ENCODE assay signal across 10 cellular contexts in genomic region chr11:8717544-8717875, GRCh38. TPM values are rescaled to one million over a fixed set of nuclear protein-coding genes. Genes with fewer than 3 reads are reported as not detected.
DNase-seq lines count a peak whose midpoint lies in the region; ATAC-seq, FAIRE-seq and TF ChIP-seq lines count a peak whose summit lies in the region.
"Had no signal": no experiment of that assay in that cellular context is flagged by ENCODE, and none has a peak within 500 bp of the region (broad histone marks: within the 10 kb centered on the region; RNA-seq: fewer than 3 reads in every experiment).

No MANE protein-coding gene starts in this region.

- POLR2A ChIA-PET in endothelial cell of umbilical vein (lab: Charles Lee), result no interaction called here

- H2AFZ ChIP-seq in endothelial cell of umbilical vein (ENCODE audit: low read depth, low read length), result peak overlapping the region; percentile 50

- no peak for FAIRE-seq in endothelial cell of umbilical vein (lab: Jason Lieb, UNC)

- no peaks in the 10 kb centered on the region for H3K27me3 Mint-ChIP-seq in osteocyte (ENCODE audit: unreplicated experiment)

- no peaks in the 10 kb centered on the region for H3K9me3 Mint-ChIP-seq in osteocyte (ENCODE audit: unreplicated experiment)

- TSS peak; percentile 22 for BruUV-seq in endothelial cell of umbilical vein (replicated peaks; lab: Mats Ljungman, UMichigan)

- DNase-seq in heart right ventricle (no peak), Right ventricle myocardium superior (no peak), endothelial cell of umbilical vein (ENCODE audit: low read depth, low spot score) (no peak), osteocyte (ENCODE audit: extremely low spot score, unreplicated experiment) (no peak), aorta (no peak), RPMI8226 (no peak)
- DNase-seq: activated CD4-positive, alpha-beta T cell treated with anti-CD3 and anti-CD28 coated beads for 1 hour; naive thymus-derived CD4-positive, alpha-beta T cell had no signal

- CTCF ChIA-PET in endothelial cell of umbilical vein (lab: Charles Lee), result interaction anchor here (1.5 to 2.9 kb wide), 3 partner anchors 17 to 242 kb away, joined by 3 to 8 read pairs (median 5); no protein-coding TSS in a partner anchor

- no peaks in the 10 kb centered on the region for H3K9me3 ChIP-seq in heart right ventricle
- H3K9me3 ChIP-seq in endothelial cell of umbilical vein (replicated peaks; ENCODE audit: control insufficient read depth, insufficient read depth, low read length), result no peaks in the 10 kb centered on the region
- H3K9me3 ChIP-seq in aorta (ENCODE audit: control insufficient read depth, low read length), result no peaks in the 10 kb centered on the region

- peak overlapping the region; percentile 26 for H3K4me3 Mint-ChIP-seq in osteocyte (ENCODE audit: unreplicated experiment)
- H3K4me3 Mint-ChIP-seq: naive thymus-derived CD4-positive, alpha-beta T cell had no signal

- H3K79me2 ChIP-seq in endothelial cell of umbilical vein (ENCODE audit: control insufficient read depth, insufficient read depth, low read length), result no peaks in the 10 kb centered on the region

- H3K4me2 ChIP-seq in endothelial cell of umbilical vein (ENCODE audit: insufficient read depth, low read length), result peak overlapping the region; percentile 13

- peaks cover 59% of the 10 kb centered on the region for H3K4me1 Mint-ChIP-seq in osteocyte (ENCODE audit: unreplicated experiment)

- peaks cover 33% of the 10 kb centered on the region for H3K36me3 Mint-ChIP-seq in osteocyte (ENCODE audit: unreplicated experiment)
- H3K36me3 Mint-ChIP-seq: naive thymus-derived CD4-positive, alpha-beta T cell had no signal

- ATAC-seq in heart right ventricle (peak in 1 of 8 donors; percentile 5), Right ventricle myocardium superior (ENCODE audit: poor library complexity) (no peak), aorta (ENCODE audit: low FRiP score) (no peak), HG03565 (IDR thresholded peaks at IDR 0.05; ENCODE audit: unreplicated experiment) (no peak), GM19035 (IDR thresholded peaks at IDR 0.05; ENCODE audit: unreplicated experiment) (no peak)

- H3K4me1 ChIP-seq in heart right ventricle (peaks cover 42 to 93% (median 91%) of the 10 kb centered on the region in 9 donors), endothelial cell of umbilical vein (ENCODE audit: control insufficient read depth, extremely low read depth, insufficient read depth, low read length) (peaks cover 62% of the 10 kb centered on the region), aorta (ENCODE audit: control insufficient read depth in 1 of 2, insufficient read depth in 2 of 2, low read length in 2 of 2) (peaks cover 8 to 10% of the 10 kb centered on the region in 2 donors)

- dilution Hi-C loops in endothelial cell of umbilical vein (cut with MboI; ENCODE audit: extremely low pct_ligation_motif_present, low sequenced_read_pairs), result no loop called here

- H3K27ac ChIP-seq in heart right ventricle (peak overlapping the region; percentile 39 to 90 (median 72)), endothelial cell of umbilical vein (ENCODE audit: insufficient read depth, low read depth, low read length) (peak overlapping the region; percentile 59), aorta (ENCODE audit: low read depth in 1 of 2, low read length in 2 of 2) (peak overlapping the region; percentile 86 to 91)

- H3K9ac ChIP-seq in endothelial cell of umbilical vein (replicated peaks; ENCODE audit: extremely low read depth, insufficient read depth, low read length), result no peak overlapping the region

- intact Hi-C loops in heart right ventricle (cut with DNase I) (loop anchor here in 4 of 10 donors (5.0 kb wide), 5 partner anchors 45 to 95 kb away; a partner anchor contains a TSS), Right ventricle myocardium superior (cut with DNase I) (no loop called here), endothelial cell of umbilical vein (cut with micrococcal nuclease) (loop anchor here (1.0 kb wide), 1 partner anchor 28 kb away; no protein-coding TSS in a partner anchor), aorta (cut with DNase I) (loop anchor here in 1 of 2 donors (5.0 kb wide), 1 partner anchor 50 kb away; no protein-coding TSS in a partner anchor)

- no peaks in the 10 kb centered on the region for H4K20me1 ChIP-seq in endothelial cell of umbilical vein (replicated peaks; ENCODE audit: control insufficient read depth, extremely low read depth, insufficient read depth, low read length)

- 60 to 67% methylated on average over 9 of the region's 9 CpGs for WGBS in heart right ventricle, 2 donors
- 39 to 43% methylated on average over 9 of the region's 9 CpGs for WGBS in aorta, 2 donors

- TF ChIP-seq POLR2A in endothelial cell of umbilical vein (IDR thresholded peaks at IDR 0.05; ENCODE audit: low read depth, low read length), result no peak

- no peaks in the 10 kb centered on the region for H3K9me1 ChIP-seq in endothelial cell of umbilical vein (replicated peaks; ENCODE audit: control insufficient read depth, extremely low read depth, insufficient read depth, low read length)

- H3K4me3 ChIP-seq in heart right ventricle, result no peak overlapping the region
- no peak overlapping the region for H3K4me3 ChIP-seq in endothelial cell of umbilical vein (replicated peaks in 1 of 3; ENCODE audit: insufficient read depth in 1 of 3, low read depth in 1 of 3, low read length in 3 of 3)
- no peak overlapping the region for H3K4me3 ChIP-seq in aorta (ENCODE audit: low read length in 2 of 2)

- H3K27me3 ChIP-seq in heart right ventricle (no peaks in the 10 kb centered on the region), endothelial cell of umbilical vein (ENCODE audit: control insufficient read depth in 2 of 2, insufficient read depth in 2 of 2, low read length in 2 of 2) (no peaks in the 10 kb centered on the region), aorta (ENCODE audit: control insufficient read depth in 1 of 2, insufficient read depth in 2 of 2, low read length in 1 of 2) (no peaks in the 10 kb centered on the region)

- no peak for TF ChIP-seq CTCF in heart right ventricle (IDR thresholded peaks at IDR 0.05)
- TF ChIP-seq CTCF in endothelial cell of umbilical vein (IDR thresholded peaks at IDR 0.05; ENCODE audit: extremely low read depth in 1 of 2, insufficient read depth in 1 of 2, low read depth in 1 of 2, low read length in 2 of 2), result no peak
- TF ChIP-seq CTCF in osteocyte (IDR thresholded peaks at IDR 0.05), result no peak

- H3K27ac Mint-ChIP-seq in osteocyte (ENCODE audit: unreplicated experiment), result peak overlapping the region; percentile 86
- H3K27ac Mint-ChIP-seq: naive thymus-derived CD4-positive, alpha-beta T cell had no signal

- H3K36me3 ChIP-seq in heart right ventricle (peaks cover 0 to 49% (median 5%) of the 10 kb centered on the region in 9 donors), endothelial cell of umbilical vein (ENCODE audit: control insufficient read depth in 2 of 2, extremely low read depth in 1 of 2, insufficient read depth in 2 of 2, low read length in 2 of 2) (no peaks in the 10 kb centered on the region), aorta (ENCODE audit: control insufficient read depth in 1 of 2, insufficient read depth in 2 of 2, low read length in 1 of 2) (no peaks in the 10 kb centered on the region)

TF ChIP-seq in endothelial cell of umbilical vein, 7 proteins besides CTCF, POLR2A, EP300 and RAD21:
- TF ChIP-seq FOS (IDR thresholded peaks at IDR 0.05; ENCODE audit: borderline replicate concordance, insufficient read depth, low read length) (no peak), MYC (IDR thresholded peaks at IDR 0.05; ENCODE audit: low read depth, low read length) (no peak), POLR2AphosphoS5 (IDR thresholded peaks at IDR 0.05; ENCODE audit: insufficient read depth, low read depth, low read length) (no peak), GATA2 (IDR thresholded peaks at IDR 0.05; ENCODE audit: insufficient read depth, insufficient read length, low read depth, low read length) (no peak), EZH2 (IDR thresholded peaks at IDR 0.05; ENCODE audit: borderline replicate concordance, low read depth, low read length, severe bottlenecking) (no peak)

RNA-seq across cellular contexts. Expression of gene RPL27A, which starts 34.9 kb away (rescaled TPM):
- total RNA-seq in heart right ventricle (100 to 1,000 TPM; 317 to 560 (median 381) TPM), Right ventricle myocardium superior (549 TPM), endothelial cell of umbilical vein (952 and 1,303 TPM in 2 replicates), osteocyte (750 and 815 TPM in 2 replicates), aorta (100 to 1,000 TPM; 623 to 776 TPM)
- polyA plus RNA-seq in heart right ventricle (1,000 to 10,000 TPM; 1,911 to 2,131 TPM), endothelial cell of umbilical vein (1,047 and 1,363 TPM in 2 replicates), aorta (1,000 to 10,000 TPM; 2,339 to 4,548 TPM)
- 1,329 and 1,448 TPM in 2 replicates for polyA plus RNA-seq in endothelial cell of umbilical vein (2011; cell fraction: cytosol; rRNA removed)
- polyA plus RNA-seq in endothelial cell of umbilical vein (2011; cell fraction: nucleus; rRNA removed), result 314 and 358 TPM in 2 replicates
- 1,567 and 2,454 TPM in 2 replicates for polyA plus RNA-seq in endothelial cell of umbilical vein (2012)
- polyA minus RNA-seq in endothelial cell of umbilical vein, result 388 and 392 TPM in 2 replicates
- polyA minus RNA-seq in endothelial cell of umbilical vein (2011; cell fraction: cytosol; rRNA and poly(A)+ RNA removed), result 855 TPM
- 174 and 196 TPM in 2 replicates for polyA minus RNA-seq in endothelial cell of umbilical vein (2011; cell fraction: nucleus; rRNA and poly(A)+ RNA removed)

RNA-seq across cellular contexts. Expression of gene TRIM66, which starts 35.0 kb away (rescaled TPM):
- total RNA-seq in heart right ventricle, result 1 to 10 TPM; 1.8 to 7.4 (median 2.8) TPM
- 1 to 10 TPM in 1 of 2 donors, under 1 TPM in 1; 0.33 to 3.2 TPM for polyA plus RNA-seq in heart right ventricle
- 2.4 TPM for total RNA-seq in Right ventricle myocardium superior
- 8.6 and 11.7 TPM in 2 replicates for total RNA-seq in endothelial cell of umbilical vein
- 5.1 and 5.5 TPM in 2 replicates for polyA plus RNA-seq in endothelial cell of umbilical vein
- polyA plus RNA-seq in endothelial cell of umbilical vein (2011; cell fraction: cytosol; rRNA removed), result 2.4 and 3.2 TPM in 2 replicates
- polyA plus RNA-seq in endothelial cell of umbilical vein (2011; cell fraction: nucleus; rRNA removed), result 28.0 and 29.1 TPM in 2 replicates
- polyA plus RNA-seq in endothelial cell of umbilical vein (2012), result 4.6 and 5.0 TPM in 2 replicates
- 15.5 and 20.2 TPM in 2 replicates for polyA minus RNA-seq in endothelial cell of umbilical vein
- polyA minus RNA-seq in endothelial cell of umbilical vein (2011; cell fraction: cytosol; rRNA and poly(A)+ RNA removed), result 3.9 TPM
- polyA minus RNA-seq in endothelial cell of umbilical vein (2011; cell fraction: nucleus; rRNA and poly(A)+ RNA removed), result 16.5 and 30.4 TPM in 2 replicates
- 10.0 and 10.2 TPM in 2 replicates for total RNA-seq in osteocyte
- 10 to 100 TPM in 1 of 2 donors, 1 to 10 TPM in 1; 9.4 to 18.7 TPM for total RNA-seq in aorta
- polyA plus RNA-seq in aorta, result 1 to 10 TPM; 3.4 to 8.4 TPM
